Comparison of ENCODE assay signal across 13 cellular contexts in genomic region chr1:212512731-212513559, GRCh38.
DNase-seq lines count a peak whose midpoint lies in the region; ATAC-seq and TF ChIP-seq lines count a peak whose summit lies in the region.
"Had no signal": no experiment of that assay in that cellular context is flagged by ENCODE, and none has a peak within 500 bp of the region (broad histone marks: within the 10 kb centered on the region; RNA-seq: fewer than 3 reads in every experiment).

No MANE protein-coding gene starts in this region.

- H3K9me3 Mint-ChIP-seq in activated naive CD4-positive, alpha-beta T cell treated with anti-CD3 and anti-CD28 coated beads, Interleukin-2, amount 50 U/mL, for 24 hours = no peaks in the 10 kb centered on the region
- H3K9me3 Mint-ChIP-seq: effector memory CD8-positive, alpha-beta T cell; nephron had no signal

- H3K27me3 ChIP-seq in psoas muscle (ENCODE audit: insufficient read depth in 3 of 3, low read length in 2 of 3) = peaks cover 0 to 62% (median 17%) of the 10 kb centered on the region in 3 donors
- peaks cover 19 to 43% (median 28%) of the 10 kb centered on the region in 3 donors for H3K27me3 ChIP-seq in gastrocnemius medialis
- peaks cover 0 to 67% (median 2%) of the 10 kb centered on the region in 4 donors for H3K27me3 ChIP-seq in esophagus squamous epithelium

- no peak for DNase-seq in activated naive CD4-positive, alpha-beta T cell treated with anti-CD3 and anti-CD28 coated beads, Interleukin-2, amount 50 U/mL, for 16 hours
- DNase-seq in LoVo (ENCODE audit: low spot score) (peak; percentile 61), astrocyte of the cerebellum (ENCODE audit: low read depth) (peak; percentile 82), psoas muscle (no peak), gastrocnemius medialis (no peak), NCI-H1436 (lab: John Stamatoyannopoulos, UW) (no peak), esophagus squamous epithelium (lab: John Stamatoyannopoulos, UW) (no peak)
- DNase-seq: activated gamma-delta T cell treated with Interleukin-2 at 50 U/mL for 16 hours; effector memory CD8-positive, alpha-beta T cell had no signal

- no peak for TF ChIP-seq CTCF in astrocyte of the cerebellum (IDR thresholded peaks at IDR 0.05; ENCODE audit: low read depth, low read length, missing control alignments)
- no peak for TF ChIP-seq CTCF in psoas muscle (IDR thresholded peaks at IDR 0.05)
- no peak for TF ChIP-seq CTCF in gastrocnemius medialis (IDR thresholded peaks at IDR 0.05 in 4 of 5, conservative IDR thresholded peaks at IDR 0.05 in 1 of 5)
- no peak for TF ChIP-seq CTCF in esophagus squamous epithelium (IDR thresholded peaks at IDR 0.05)

- intact Hi-C loops in psoas muscle (cut with DNase I) = no loop called here
- intact Hi-C loops in gastrocnemius medialis (cut with DNase I; ENCODE audit: low total_unique reads) = no loop called here
- intact Hi-C loops in esophagus squamous epithelium (cut with DNase I) = no loop called here

- peak in 3 of 4 donors; percentile 36 to 70 (median 52) for ATAC-seq in psoas muscle
- ATAC-seq in gastrocnemius medialis = no peak
- ATAC-seq: effector memory CD8-positive, alpha-beta T cell had no signal

- 38 to 57% (median 46%) methylated on average over 5 of the region's 5 CpGs for WGBS in psoas muscle, 3 donors
- 64 to 74% methylated on average over 4 to 5 of the region's 5 CpGs for whole genome bisulfite sequencing in esophagus squamous epithelium, 2 donors

- H3K4me1 Mint-ChIP-seq in activated naive CD4-positive, alpha-beta T cell treated with anti-CD3 and anti-CD28 coated beads, Interleukin-2, amount 50 U/mL, for 24 hours = peaks cover 6% of the 10 kb centered on the region

- TF ChIP-seq POLR2A in gastrocnemius medialis (IDR thresholded peaks at IDR 0.05) (no peak), esophagus squamous epithelium (IDR thresholded peaks at IDR 0.05) (no peak)

- in situ Hi-C loops in astrocyte of the cerebellum (cut with HindIII; ENCODE audit: low sequenced_read_pairs) = no loop called here
- in situ Hi-C loops in gastrocnemius medialis (cut with MboI; ENCODE audit: low sequenced_read_pairs in 4 of 4) = no loop called here

- peak overlapping the region; percentile 26 for H3K4me3 Mint-ChIP-seq in activated naive CD4-positive, alpha-beta T cell treated with anti-CD3 and anti-CD28 coated beads, Interleukin-2, amount 50 U/mL, for 24 hours

- peaks cover 35% of the 10 kb centered on the region for H3K27me3 Mint-ChIP-seq in activated naive CD4-positive, alpha-beta T cell treated with anti-CD3 and anti-CD28 coated beads, Interleukin-2, amount 50 U/mL, for 24 hours

- H3K27ac Mint-ChIP-seq in activated naive CD4-positive, alpha-beta T cell treated with anti-CD3 and anti-CD28 coated beads, Interleukin-2, amount 50 U/mL, for 24 hours = no peak overlapping the region
- H3K27ac Mint-ChIP-seq: B cell had no signal

- H3K27ac ChIP-seq in psoas muscle (no peak overlapping the region), gastrocnemius medialis (no peak overlapping the region), esophagus squamous epithelium (no peak overlapping the region)
- H3K27ac ChIP-seq: KMS-11 had no signal

- no peaks in the 10 kb centered on the region for H3K36me3 ChIP-seq in psoas muscle (ENCODE audit: insufficient read depth in 1 of 2, low read depth in 1 of 2)
- H3K36me3 ChIP-seq in gastrocnemius medialis = no peaks in the 10 kb centered on the region
- H3K36me3 ChIP-seq in esophagus squamous epithelium = no peaks in the 10 kb centered on the region

- H3K4me1 ChIP-seq in psoas muscle (peaks cover 8% of the 10 kb centered on the region), gastrocnemius medialis (no peaks in the 10 kb centered on the region), esophagus squamous epithelium (peaks cover 0 to 18% (median 13%) of the 10 kb centered on the region in 3 donors)

- no peaks in the 10 kb centered on the region for H3K36me3 Mint-ChIP-seq in activated naive CD4-positive, alpha-beta T cell treated with anti-CD3 and anti-CD28 coated beads, Interleukin-2, amount 50 U/mL, for 24 hours

- H3K4me3 ChIP-seq in astrocyte of the cerebellum (ENCODE audit: low read depth, low read length) (no peak overlapping the region), psoas muscle (no peak overlapping the region), gastrocnemius medialis (no peak overlapping the region), esophagus squamous epithelium (no peak overlapping the region)

- H3K9me3 ChIP-seq in psoas muscle (no peaks in the 10 kb centered on the region), gastrocnemius medialis (no peaks in the 10 kb centered on the region), esophagus squamous epithelium (no peaks in the 10 kb centered on the region)

Comparison
In these comparisons a context has a peak if more than half of its experiments do, and no peak if none do; other contexts are left out.
1. DNase-seq: peak in LoVo (single experiment) and astrocyte of the cerebellum (single experiment); none in activated naive CD4-positive, alpha-beta T cell treated with anti-CD3 and anti-CD28 coated beads, Interleukin-2, amount 50 U/mL, for 16 hours (single experiment), psoas muscle (0 of 2), gastrocnemius medialis (0 of 2), NCI-H1436 (single experiment) and esophagus squamous epithelium (single experiment).
2. ATAC-seq: peak in psoas muscle (3 of 4); none in gastrocnemius medialis (0 of 2).